8 cellular contexts compared by ENCODE assay signal in genomic region chr15:99476413-99477222, GRCh38.
DNase-seq lines count a peak whose midpoint lies in the region; ATAC-seq, FAIRE-seq and TF ChIP-seq lines count a peak whose summit lies in the region.

No MANE protein-coding gene starts in this region.

- peaks cover 20% of the 10 kb centered on the region for H3F3A ChIP-seq in SK-N-SH (replicated peaks; ENCODE audit: insufficient read depth)

- CTCF ChIA-PET in SK-N-SH (lab: Yijun Ruan, JAX): interaction anchor here (0.7 to 2.4 kb wide), 4 partner anchors 10 to 228 kb away, joined by 3 to 9 read pairs (median 4); no protein-coding TSS in a partner anchor

- TF ChIP-seq RAD21 in SK-N-SH (IDR thresholded peaks at IDR 0.05; ENCODE audit: low read length): peak; percentile 23; the same call in 1 of the 2 replicates

- peak overlapping the region; percentile 67 for H3K9ac ChIP-seq in SK-N-SH

- H3K36me3 ChIP-seq in SK-N-SH (replicated peaks in 1 of 2; ENCODE audit: control insufficient read depth in 1 of 2, insufficient read depth in 2 of 2, low read length in 1 of 2): no peaks in the 10 kb centered on the region
- no peaks in the 10 kb centered on the region for H3K36me3 ChIP-seq in uterus

- TF ChIP-seq CTCF in SK-N-SH (IDR thresholded peaks at IDR 0.05) (no peak), uterus (IDR thresholded peaks at IDR 0.05) (no peak)

- peak; percentile 76 for FAIRE-seq in GM18507 (lab: Jason Lieb, UNC)

- H3K4me1 ChIP-seq in SK-N-SH (ENCODE audit: control insufficient read depth in 1 of 2, insufficient read depth in 2 of 2, low read depth in 1 of 2, low read length in 1 of 2): peaks cover 11 to 16% of the 10 kb centered on the region in 2 experiments; a peak in 3 of 4 replicates
- H3K4me1 ChIP-seq in uterus: no peaks in the 10 kb centered on the region

- POLR2A ChIA-PET in SK-N-SH (lab: Yijun Ruan, JAX): no interaction called here

- WGBS in SK-N-SH (ENCODE audit: low lambda C conversion rate): 25% methylated on average over 25 of the region's 26 CpGs

- intact Hi-C loops in uterus (cut with DNase I; ENCODE audit: low total_unique reads): no loop called here

- no peaks in the 10 kb centered on the region for H3K27me3 ChIP-seq in SK-N-SH (ENCODE audit: insufficient read depth)
- no peaks in the 10 kb centered on the region for H3K27me3 ChIP-seq in uterus

- TF ChIP-seq EP300 in SK-N-SH (IDR thresholded peaks at IDR 0.05; ENCODE audit: borderline replicate concordance in 1 of 2, low read depth in 1 of 2, low read length in 1 of 2): peak; percentile 47 to 82; a peak in 3 of 4 replicates

- H2AFZ ChIP-seq in SK-N-SH (ENCODE audit: low read depth): peak overlapping the region; percentile 43

- H4K20me1 ChIP-seq in SK-N-SH (ENCODE audit: insufficient read depth): no peaks in the 10 kb centered on the region

- peak; percentile 57 for ATAC-seq in HG03097 (IDR thresholded peaks at IDR 0.05; ENCODE audit: low FRiP score, unreplicated experiment)

- H3K4me3 ChIP-seq in SK-N-SH (ENCODE audit: low read depth in 2 of 2, low read length in 1 of 2): peak overlapping the region; percentile 25 to 51; a peak in 3 of 4 replicates
- H3K4me3 ChIP-seq in uterus: no peak overlapping the region

- H3K4me2 ChIP-seq in SK-N-SH: peak overlapping the region; percentile 59

- DNase-seq in GM18507 (ENCODE audit: extremely low spot score, insufficient read length, low read depth) (no peak), SK-N-SH (peak; percentile 78), dedifferentiated amniotic fluid mesenchymal stem cell (ENCODE audit: extremely low spot score) (peak; percentile 97), midbrain (lab: John Stamatoyannopoulos, UW) (peak; percentile 32), uterus (peak; percentile 75 to 83), DMS 273 treated with DMSO at 0.1 percent for 48 hours (lab: John Stamatoyannopoulos, UW) (no peak), OCI-M1 (lab: John Stamatoyannopoulos, UW) (no peak)

- H3K9me3 ChIP-seq in SK-N-SH (no peaks in the 10 kb centered on the region), uterus (no peaks in the 10 kb centered on the region)

- H3K27ac ChIP-seq in SK-N-SH (ENCODE audit: low read depth in 2 of 2, low read length in 1 of 2): peak overlapping the region; percentile 79 to 84
- peak overlapping the region; percentile 62 to 73 for H3K27ac ChIP-seq in uterus

- no peaks in the 10 kb centered on the region for H3K9me2 ChIP-seq in SK-N-SH

- TF ChIP-seq POLR2A in uterus (IDR thresholded peaks at IDR 0.05): no peak

- no peaks in the 10 kb centered on the region for H3K79me2 ChIP-seq in SK-N-SH (ENCODE audit: insufficient read depth)

TF ChIP-seq in SK-N-SH, 30 proteins besides CTCF, POLR2A, EP300 and RAD21 (continues in another document):
- TF ChIP-seq YY1 (IDR thresholded peaks at IDR 0.05; ENCODE audit: low read depth): peak; percentile 33; the same call in 1 of the 2 replicates
- TF ChIP-seq JUND (IDR thresholded peaks at IDR 0.05): peak; percentile 89
- TF ChIP-seq POLR2AphosphoS5 (IDR thresholded peaks at IDR 0.05; ENCODE audit: low read depth, low read length): peak; percentile 66
- TF ChIP-seq TEAD4 (IDR thresholded peaks at IDR 0.05; ENCODE audit: borderline replicate concordance, insufficient read depth): peak; percentile 62
- TF ChIP-seq, protein P1, sequence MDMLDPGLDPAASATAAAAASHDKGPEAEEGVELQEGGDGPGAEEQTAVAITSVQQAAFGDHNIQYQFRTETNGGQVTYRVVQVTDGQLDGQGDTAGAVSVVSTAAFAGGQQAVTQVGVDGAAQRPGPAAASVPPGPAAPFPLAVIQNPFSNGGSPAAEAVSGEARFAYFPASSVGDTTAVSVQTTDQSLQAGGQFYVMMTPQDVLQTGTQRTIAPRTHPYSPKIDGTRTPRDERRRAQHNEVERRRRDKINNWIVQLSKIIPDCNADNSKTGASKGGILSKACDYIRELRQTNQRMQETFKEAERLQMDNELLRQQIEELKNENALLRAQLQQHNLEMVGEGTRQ (IDR thresholded peaks at IDR 0.05; ENCODE audit: borderline replicate concordance, low read depth, low read length): no peak
- TF ChIP-seq FOXM1 (IDR thresholded peaks at IDR 0.05; ENCODE audit: low read depth): 0 out of 2 replicates have a peak, but pooled peaks have one; percentile 54
- no peak for TF ChIP-seq RFX5 (IDR thresholded peaks at IDR 0.05; ENCODE audit: low read length)
- TF ChIP-seq RCOR1 (IDR thresholded peaks at IDR 0.05; ENCODE audit: low read length): peak; percentile 46; the same call in 1 of the 2 replicates
- TF ChIP-seq, protein P2, sequence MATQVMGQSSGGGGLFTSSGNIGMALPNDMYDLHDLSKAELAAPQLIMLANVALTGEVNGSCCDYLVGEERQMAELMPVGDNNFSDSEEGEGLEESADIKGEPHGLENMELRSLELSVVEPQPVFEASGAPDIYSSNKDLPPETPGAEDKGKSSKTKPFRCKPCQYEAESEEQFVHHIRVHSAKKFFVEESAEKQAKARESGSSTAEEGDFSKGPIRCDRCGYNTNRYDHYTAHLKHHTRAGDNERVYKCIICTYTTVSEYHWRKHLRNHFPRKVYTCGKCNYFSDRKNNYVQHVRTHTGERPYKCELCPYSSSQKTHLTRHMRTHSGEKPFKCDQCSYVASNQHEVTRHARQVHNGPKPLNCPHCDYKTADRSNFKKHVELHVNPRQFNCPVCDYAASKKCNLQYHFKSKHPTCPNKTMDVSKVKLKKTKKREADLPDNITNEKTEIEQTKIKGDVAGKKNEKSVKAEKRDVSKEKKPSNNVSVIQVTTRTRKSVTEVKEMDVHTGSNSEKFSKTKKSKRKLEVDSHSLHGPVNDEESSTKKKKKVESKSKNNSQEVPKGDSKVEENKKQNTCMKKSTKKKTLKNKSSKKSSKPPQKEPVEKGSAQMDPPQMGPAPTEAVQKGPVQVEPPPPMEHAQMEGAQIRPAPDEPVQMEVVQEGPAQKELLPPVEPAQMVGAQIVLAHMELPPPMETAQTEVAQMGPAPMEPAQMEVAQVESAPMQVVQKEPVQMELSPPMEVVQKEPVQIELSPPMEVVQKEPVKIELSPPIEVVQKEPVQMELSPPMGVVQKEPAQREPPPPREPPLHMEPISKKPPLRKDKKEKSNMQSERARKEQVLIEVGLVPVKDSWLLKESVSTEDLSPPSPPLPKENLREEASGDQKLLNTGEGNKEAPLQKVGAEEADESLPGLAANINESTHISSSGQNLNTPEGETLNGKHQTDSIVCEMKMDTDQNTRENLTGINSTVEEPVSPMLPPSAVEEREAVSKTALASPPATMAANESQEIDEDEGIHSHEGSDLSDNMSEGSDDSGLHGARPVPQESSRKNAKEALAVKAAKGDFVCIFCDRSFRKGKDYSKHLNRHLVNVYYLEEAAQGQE (IDR thresholded peaks at IDR 0.05; ENCODE audit: low read depth, low read length): peak; percentile 39; the same call in 1 of the 2 replicates
- TF ChIP-seq, protein P3, sequence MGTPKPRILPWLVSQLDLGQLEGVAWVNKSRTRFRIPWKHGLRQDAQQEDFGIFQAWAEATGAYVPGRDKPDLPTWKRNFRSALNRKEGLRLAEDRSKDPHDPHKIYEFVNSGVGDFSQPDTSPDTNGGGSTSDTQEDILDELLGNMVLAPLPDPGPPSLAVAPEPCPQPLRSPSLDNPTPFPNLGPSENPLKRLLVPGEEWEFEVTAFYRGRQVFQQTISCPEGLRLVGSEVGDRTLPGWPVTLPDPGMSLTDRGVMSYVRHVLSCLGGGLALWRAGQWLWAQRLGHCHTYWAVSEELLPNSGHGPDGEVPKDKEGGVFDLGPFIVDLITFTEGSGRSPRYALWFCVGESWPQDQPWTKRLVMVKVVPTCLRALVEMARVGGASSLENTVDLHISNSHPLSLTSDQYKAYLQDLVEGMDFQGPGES (IDR thresholded peaks at IDR 0.05; ENCODE audit: low read depth, low read length): no peak
- TF ChIP-seq FOSL2 (IDR thresholded peaks at IDR 0.05; ENCODE audit: borderline replicate concordance, low read depth): peak; percentile 94
- peak; percentile 48; the same call in 1 of the 2 replicates for TF ChIP-seq GATA2 (CRISPR knock-in tag; IDR thresholded peaks at IDR 0.05)
- TF ChIP-seq SMC3 (IDR thresholded peaks at IDR 0.05; ENCODE audit: low read depth, low read length): no peak
- no peak for TF ChIP-seq NRF1 (IDR thresholded peaks at IDR 0.05; ENCODE audit: low read depth, low read length)
- TF ChIP-seq MXI1 (IDR thresholded peaks at IDR 0.05; ENCODE audit: low read depth, low read length): no peak
- peak; percentile 61 for TF ChIP-seq PBX3 (IDR thresholded peaks at IDR 0.05)
- peak; percentile 50; the same call in 1 of the 2 replicates for TF ChIP-seq RXRA (IDR thresholded peaks at IDR 0.05; ENCODE audit: borderline replicate concordance, low read depth)
- no peak for TF ChIP-seq EZH2phosphoT487 (IDR thresholded peaks at IDR 0.05; ENCODE audit: borderline replicate concordance, low read depth)
- TF ChIP-seq, protein P4, sequence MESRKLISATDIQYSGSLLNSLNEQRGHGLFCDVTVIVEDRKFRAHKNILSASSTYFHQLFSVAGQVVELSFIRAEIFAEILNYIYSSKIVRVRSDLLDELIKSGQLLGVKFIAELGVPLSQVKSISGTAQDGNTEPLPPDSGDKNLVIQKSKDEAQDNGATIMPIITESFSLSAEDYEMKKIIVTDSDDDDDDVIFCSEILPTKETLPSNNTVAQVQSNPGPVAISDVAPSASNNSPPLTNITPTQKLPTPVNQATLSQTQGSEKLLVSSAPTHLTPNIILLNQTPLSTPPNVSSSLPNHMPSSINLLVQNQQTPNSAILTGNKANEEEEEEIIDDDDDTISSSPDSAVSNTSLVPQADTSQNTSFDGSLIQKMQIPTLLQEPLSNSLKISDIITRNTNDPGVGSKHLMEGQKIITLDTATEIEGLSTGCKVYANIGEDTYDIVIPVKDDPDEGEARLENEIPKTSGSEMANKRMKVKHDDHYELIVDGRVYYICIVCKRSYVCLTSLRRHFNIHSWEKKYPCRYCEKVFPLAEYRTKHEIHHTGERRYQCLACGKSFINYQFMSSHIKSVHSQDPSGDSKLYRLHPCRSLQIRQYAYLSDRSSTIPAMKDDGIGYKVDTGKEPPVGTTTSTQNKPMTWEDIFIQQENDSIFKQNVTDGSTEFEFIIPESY (IDR thresholded peaks at IDR 0.05; ENCODE audit: borderline replicate concordance, low read depth): peak; percentile 47; the same call in 1 of the 2 replicates
- 0 out of 2 replicates have a peak, but pooled peaks have one; percentile 30 for TF ChIP-seq FOXJ3 (CRISPR knock-in tag; IDR thresholded peaks at IDR 0.05)
- TF ChIP-seq CHD2 (IDR thresholded peaks at IDR 0.05; ENCODE audit: low read length, partially characterized antibody): no peak

Comparison
In these comparisons a context has a peak if more than half of its experiments do, and no peak if none do; other contexts are left out.
1. DNase-seq: peak in SK-N-SH (single experiment), dedifferentiated amniotic fluid mesenchymal stem cell (single experiment), midbrain (single experiment) and uterus (2 of 2); none in GM18507 (single experiment), DMS 273 treated with DMSO at 0.1 percent for 48 hours (single experiment) and OCI-M1 (single experiment).
2. H3K4me3 ChIP-seq: peak in SK-N-SH (2 of 2); none in uterus (0 of 2).